Comparison of ENCODE assay signal across 1 cellular context in the genomic region with DNA sequence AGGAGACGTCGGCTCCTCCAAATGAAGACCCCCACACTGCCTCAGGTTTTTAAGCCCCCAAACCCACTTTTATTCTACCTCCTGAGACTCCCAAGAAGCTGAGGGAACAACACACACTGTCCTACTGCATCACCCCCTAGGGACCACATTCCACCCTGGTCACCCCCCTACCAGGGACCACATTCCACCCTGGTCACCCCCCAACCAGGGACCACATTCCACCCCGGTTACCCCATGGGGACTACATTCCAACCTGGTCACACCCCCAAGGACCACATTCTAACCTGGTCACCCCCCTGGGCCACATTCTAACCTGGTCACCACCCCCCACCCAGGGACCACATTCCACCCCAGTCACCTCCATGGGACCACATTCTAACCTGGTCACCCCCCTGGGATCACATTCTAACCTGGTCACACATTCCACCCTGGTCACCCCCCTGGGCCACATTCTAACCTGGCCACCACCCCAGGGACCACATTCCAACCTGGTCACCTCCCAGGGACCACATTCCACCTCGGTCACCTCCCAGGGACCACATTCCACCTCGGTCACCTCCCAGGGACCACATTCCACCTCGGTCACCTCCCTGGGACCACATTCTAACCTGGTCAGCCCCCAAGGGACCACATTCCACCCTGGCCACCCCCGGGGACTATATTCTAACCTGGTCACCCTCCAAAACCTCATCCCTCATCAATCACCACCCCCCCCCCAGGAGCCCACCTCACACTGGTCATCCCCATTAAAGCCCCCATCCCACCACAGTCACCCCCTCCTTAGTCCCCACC.
TF ChIP-seq lines count a peak whose summit lies in the region.

No MANE protein-coding gene starts in this region.

TF ChIP-seq in HCT116, 20 proteins besides CTCF, POLR2A, EP300 and RAD21 (continued from another document):
- TF ChIP-seq, protein P1, sequence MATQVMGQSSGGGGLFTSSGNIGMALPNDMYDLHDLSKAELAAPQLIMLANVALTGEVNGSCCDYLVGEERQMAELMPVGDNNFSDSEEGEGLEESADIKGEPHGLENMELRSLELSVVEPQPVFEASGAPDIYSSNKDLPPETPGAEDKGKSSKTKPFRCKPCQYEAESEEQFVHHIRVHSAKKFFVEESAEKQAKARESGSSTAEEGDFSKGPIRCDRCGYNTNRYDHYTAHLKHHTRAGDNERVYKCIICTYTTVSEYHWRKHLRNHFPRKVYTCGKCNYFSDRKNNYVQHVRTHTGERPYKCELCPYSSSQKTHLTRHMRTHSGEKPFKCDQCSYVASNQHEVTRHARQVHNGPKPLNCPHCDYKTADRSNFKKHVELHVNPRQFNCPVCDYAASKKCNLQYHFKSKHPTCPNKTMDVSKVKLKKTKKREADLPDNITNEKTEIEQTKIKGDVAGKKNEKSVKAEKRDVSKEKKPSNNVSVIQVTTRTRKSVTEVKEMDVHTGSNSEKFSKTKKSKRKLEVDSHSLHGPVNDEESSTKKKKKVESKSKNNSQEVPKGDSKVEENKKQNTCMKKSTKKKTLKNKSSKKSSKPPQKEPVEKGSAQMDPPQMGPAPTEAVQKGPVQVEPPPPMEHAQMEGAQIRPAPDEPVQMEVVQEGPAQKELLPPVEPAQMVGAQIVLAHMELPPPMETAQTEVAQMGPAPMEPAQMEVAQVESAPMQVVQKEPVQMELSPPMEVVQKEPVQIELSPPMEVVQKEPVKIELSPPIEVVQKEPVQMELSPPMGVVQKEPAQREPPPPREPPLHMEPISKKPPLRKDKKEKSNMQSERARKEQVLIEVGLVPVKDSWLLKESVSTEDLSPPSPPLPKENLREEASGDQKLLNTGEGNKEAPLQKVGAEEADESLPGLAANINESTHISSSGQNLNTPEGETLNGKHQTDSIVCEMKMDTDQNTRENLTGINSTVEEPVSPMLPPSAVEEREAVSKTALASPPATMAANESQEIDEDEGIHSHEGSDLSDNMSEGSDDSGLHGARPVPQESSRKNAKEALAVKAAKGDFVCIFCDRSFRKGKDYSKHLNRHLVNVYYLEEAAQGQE (IDR thresholded peaks at IDR 0.05; ENCODE audit: low read depth): no peak
- TF ChIP-seq ELF1 (IDR thresholded peaks at IDR 0.05; ENCODE audit: borderline replicate concordance, low read depth) (no peak), EZH2phosphoT487 (IDR thresholded peaks at IDR 0.05; ENCODE audit: borderline replicate concordance) (no peak), CBX3 (IDR thresholded peaks at IDR 0.05; ENCODE audit: low read depth) (no peak), TCF7L2 (IDR thresholded peaks at IDR 0.05; ENCODE audit: borderline replicate concordance, extremely low read depth, insufficient read depth, insufficient read length) (no peak)
